16 cellular contexts compared by ENCODE assay signal in genomic region chr7:13047061-13047460, GRCh38.
A peak's percentile ranks its signal among the peaks of the same experiment; 100 is the strongest.
DNase-seq lines count a peak whose midpoint lies in the region; ATAC-seq and TF ChIP-seq lines count a peak whose summit lies in the region.
"Had no signal": no experiment of that assay in that cellular context is flagged by ENCODE, and none has a peak within 500 bp of the region (broad histone marks: within the 10 kb centered on the region; RNA-seq: fewer than 3 reads in every experiment).

No MANE protein-coding gene starts in this region.

- TF ChIP-seq EP300 in SK-N-SH (IDR thresholded peaks at IDR 0.05; ENCODE audit: borderline replicate concordance in 1 of 2, low read depth in 1 of 2, low read length in 1 of 2): no peak

- no peaks in the 10 kb centered on the region for H3K9me2 ChIP-seq in SK-N-SH

- H4K20me1 ChIP-seq in SK-N-SH (ENCODE audit: insufficient read depth): no peaks in the 10 kb centered on the region

- no peaks in the 10 kb centered on the region for H3K27me3 ChIP-seq in H7 (ENCODE audit: control insufficient read depth, insufficient read depth, low read length)
- H3K27me3 ChIP-seq in SK-N-SH (ENCODE audit: insufficient read depth): no peaks in the 10 kb centered on the region; the same call in 1 of the 2 replicates
- H3K27me3 ChIP-seq: colonic mucosa, left lung had no signal

- H3K27ac ChIP-seq in SK-N-SH (ENCODE audit: low read depth in 2 of 2, low read length in 1 of 2): no peak overlapping the region
- H3K27ac ChIP-seq: colonic mucosa, left lung had no signal

- H3K9ac ChIP-seq in SK-N-SH: no peak overlapping the region

- no peak overlapping the region for H3K4me3 ChIP-seq in H7 (ENCODE audit: insufficient read depth, low read depth, low read length)
- H3K4me3 ChIP-seq in SK-N-SH (ENCODE audit: low read depth in 2 of 2, low read length in 1 of 2): no peak overlapping the region
- H3K4me3 ChIP-seq: colonic mucosa, left lung had no signal

- CTCF ChIA-PET in SK-N-SH (lab: Yijun Ruan, JAX): no interaction called here

- no peak overlapping the region for H3K27ac Mint-ChIP-seq in memory B cell

- no peak for TF ChIP-seq RAD21 in SK-N-SH (IDR thresholded peaks at IDR 0.05; ENCODE audit: low read length)

- no peaks in the 10 kb centered on the region for H3K36me3 Mint-ChIP-seq in memory B cell

- no peak overlapping the region for H3K4me2 ChIP-seq in SK-N-SH

- DNase-seq in H7 (peak; percentile 5), memory B cell (ENCODE audit: low spot score in 2 of 2) (no peak), SK-N-SH (no peak), T-helper 2 cell (no peak), hepatic stellate cell (ENCODE audit: low spot score) (no peak)
- DNase-seq: activated CD4-positive, alpha-beta T cell treated with anti-CD3 and anti-CD28 coated beads for 48 hours; activated naive CD4-positive, alpha-beta T cell treated with Interleukin-2 at 50 U/mL for 16 hours; colonic mucosa; foreskin melanocyte; left lung; NCI-H187; NCI-H446 treated with DMSO at 0.1 percent for 48 hours; SHP77 had no signal

- no peaks in the 10 kb centered on the region; a peak in 1 of 4 replicates for H3K4me1 ChIP-seq in SK-N-SH (ENCODE audit: control insufficient read depth in 1 of 2, insufficient read depth in 2 of 2, low read depth in 1 of 2, low read length in 1 of 2)
- H3K4me1 ChIP-seq: colonic mucosa, left lung had no signal

- peak; percentile 50 for ATAC-seq in GM18520 (IDR thresholded peaks at IDR 0.05; ENCODE audit: unreplicated experiment)
- peak; percentile 77 for ATAC-seq in HG03280 (IDR thresholded peaks at IDR 0.05; ENCODE audit: unreplicated experiment)
- peak; percentile 41 for ATAC-seq in memory B cell (ENCODE audit: low read depth)
- no peak for ATAC-seq in HG03457 (IDR thresholded peaks at IDR 0.05; ENCODE audit: unreplicated experiment)
- ATAC-seq: left lung had no signal

- H3K9me3 ChIP-seq in SK-N-SH: no peaks in the 10 kb centered on the region
- H3K9me3 ChIP-seq: colonic mucosa, left lung had no signal

- H3K36me3 ChIP-seq in H7 (replicated peaks; ENCODE audit: control insufficient read depth, insufficient read depth, low read length) (no peaks in the 10 kb centered on the region), SK-N-SH (replicated peaks in 1 of 2; ENCODE audit: control insufficient read depth in 1 of 2, insufficient read depth in 2 of 2, low read length in 1 of 2) (no peaks in the 10 kb centered on the region)
- H3K36me3 ChIP-seq: colonic mucosa, left lung had no signal

- H3K79me2 ChIP-seq in SK-N-SH (ENCODE audit: insufficient read depth): no peaks in the 10 kb centered on the region

- H2AFZ ChIP-seq in SK-N-SH (ENCODE audit: low read depth): no peak overlapping the region

- POLR2A ChIA-PET in SK-N-SH (lab: Yijun Ruan, JAX): no interaction called here

- H3K4me3 Mint-ChIP-seq in memory B cell: no peak overlapping the region

- peaks cover 6% of the 10 kb centered on the region for H3K27me3 Mint-ChIP-seq in memory B cell

- no peaks in the 10 kb centered on the region for H3F3A ChIP-seq in SK-N-SH (replicated peaks; ENCODE audit: insufficient read depth)

- no peaks in the 10 kb centered on the region for H3K4me1 Mint-ChIP-seq in memory B cell

- TF ChIP-seq CTCF in SK-N-SH (IDR thresholded peaks at IDR 0.05): no peak

- no peaks in the 10 kb centered on the region for H3K9me3 Mint-ChIP-seq in memory B cell

- WGBS in SK-N-SH (ENCODE audit: low lambda C conversion rate): 23% methylated on average over 4 of the region's 4 CpGs

TF ChIP-seq in SK-N-SH, 30 proteins besides CTCF, POLR2A, EP300 and RAD21:
- no peak for TF ChIP-seq RXRA (IDR thresholded peaks at IDR 0.05; ENCODE audit: borderline replicate concordance, low read depth)
- TF ChIP-seq RCOR1 (IDR thresholded peaks at IDR 0.05; ENCODE audit: low read length): no peak
- TF ChIP-seq RFX5 (IDR thresholded peaks at IDR 0.05; ENCODE audit: low read length): no peak
- TF ChIP-seq FOSL2 (IDR thresholded peaks at IDR 0.05; ENCODE audit: borderline replicate concordance, low read depth): no peak
- no peak for TF ChIP-seq NFIC (IDR thresholded peaks at IDR 0.05; ENCODE audit: borderline replicate concordance)
- no peak for TF ChIP-seq CHD2 (IDR thresholded peaks at IDR 0.05; ENCODE audit: low read length, partially characterized antibody)
- TF ChIP-seq ZBTB33 (IDR thresholded peaks at IDR 0.05; ENCODE audit: borderline replicate concordance, low read depth): no peak
- no peak for TF ChIP-seq JUND (IDR thresholded peaks at IDR 0.05)
- no peak for TF ChIP-seq NRF1 (IDR thresholded peaks at IDR 0.05; ENCODE audit: low read depth, low read length)
- no peak for TF ChIP-seq SIN3A (IDR thresholded peaks at IDR 0.05; ENCODE audit: borderline replicate concordance, low read depth, low read length)
- no peak for TF ChIP-seq YY1 (IDR thresholded peaks at IDR 0.05; ENCODE audit: low read depth)
